ENCODE assay signal across 2 cellular contexts in genomic region chr2:223930002-223930976, GRCh38.
A peak's percentile ranks its signal among the peaks of the same experiment; 100 is the strongest.
TF ChIP-seq lines count a peak whose summit lies in the region.

No MANE protein-coding gene starts in this region.

TF ChIP-seq in K562, 482 proteins besides CTCF, POLR2A, EP300 and RAD21 (continues in another document):
- TF ChIP-seq BRCA1 (IDR thresholded peaks at IDR 0.05): no peak
- TF ChIP-seq BRCA1 (CRISPR knock-in tag; IDR thresholded peaks at IDR 0.05): no peak
- TF ChIP-seq POLR2B (IDR thresholded peaks at IDR 0.05; ENCODE audit: low read depth, partially characterized antibody): no peak
- no peak for TF ChIP-seq STAT6 (CRISPR knock-in tag; IDR thresholded peaks at IDR 0.05)
- TF ChIP-seq MXI1 (IDR thresholded peaks at IDR 0.05; ENCODE audit: low read depth, low read length): no peak
- TF ChIP-seq BRD4 (IDR thresholded peaks at IDR 0.05): no peak
- TF ChIP-seq UBTF (IDR thresholded peaks at IDR 0.05; ENCODE audit: borderline replicate concordance in 1 of 2, low read depth in 2 of 2, low read length in 2 of 2): no peak
- no peak for TF ChIP-seq BRF2 (IDR thresholded peaks at IDR 0.05; ENCODE audit: borderline replicate concordance, insufficient read depth, insufficient read length)
- TF ChIP-seq JUND (IDR thresholded peaks at IDR 0.05; ENCODE audit: borderline replicate concordance, low read depth, low read length): 0 out of 2 replicates have a peak, but pooled peaks have one; percentile 33
- TF ChIP-seq JUND (tag; IDR thresholded peaks at IDR 0.05; ENCODE audit: borderline replicate concordance, low read depth, low read length): no peak; the same call in 2 of the 3 replicates
- no peak for TF ChIP-seq E4F1 (CRISPR knock-in tag; IDR thresholded peaks at IDR 0.05; ENCODE audit: borderline replicate concordance)
- no peak for TF ChIP-seq USF2 (CRISPR knock-in tag; IDR thresholded peaks at IDR 0.05)
- TF ChIP-seq NFRKB (IDR thresholded peaks at IDR 0.05; ENCODE audit: low read depth): no peak
- TF ChIP-seq ZNF586 (CRISPR knock-in tag; conservative IDR thresholded peaks at IDR 0.05): no peak
- no peak for TF ChIP-seq MTF1 (CRISPR knock-in tag; IDR thresholded peaks at IDR 0.05; ENCODE audit: borderline replicate concordance)
- no peak for TF ChIP-seq HDAC2 (IDR thresholded peaks at IDR 0.05)
- no peak for TF ChIP-seq MTA1 (IDR thresholded peaks at IDR 0.05; ENCODE audit: borderline replicate concordance)
- TF ChIP-seq PTBP1 (IDR thresholded peaks at IDR 0.05; ENCODE audit: low read depth, low read length): no peak
- peak; percentile 82; the same call in 1 of the 2 replicates for TF ChIP-seq ATF7 (IDR thresholded peaks at IDR 0.05)
- no peak for TF ChIP-seq NR4A1 (CRISPR knock-in tag; IDR thresholded peaks at IDR 0.05)
- TF ChIP-seq NR4A1 (tag; IDR thresholded peaks at IDR 0.05): no peak
- TF ChIP-seq GATAD2B (IDR thresholded peaks at IDR 0.05; ENCODE audit: borderline replicate concordance): no peak

TF ChIP-seq in HepG2, 621 proteins besides CTCF, POLR2A, EP300 and RAD21 (continues in another document):
- TF ChIP-seq NKX3-1 (CRISPR knock-in tag; IDR thresholded peaks at IDR 0.05) (peak; percentile 34; the same call in 1 of the 2 replicates), RARG (CRISPR knock-in tag; IDR thresholded peaks at IDR 0.05; ENCODE audit: low read depth) (no peak), ZNF841 (CRISPR knock-in tag; IDR thresholded peaks at IDR 0.05; ENCODE audit: borderline replicate concordance) (no peak), ZNF143 (CRISPR knock-in tag; IDR thresholded peaks at IDR 0.05) (peak; percentile 47; the same call in 1 of the 2 replicates), CSRNP2 (CRISPR knock-in tag; conservative IDR thresholded peaks at IDR 0.05; ENCODE audit: low read depth) (no peak), TOPORS (CRISPR knock-in tag; IDR thresholded peaks at IDR 0.05) (peak; percentile 85; the same call in 1 of the 2 replicates), PHB2 (IDR thresholded peaks at IDR 0.05; ENCODE audit: partially characterized antibody) (no peak), KDM5B (CRISPR knock-in tag; IDR thresholded peaks at IDR 0.05; ENCODE audit: borderline replicate concordance) (peak; percentile 81), ZNF350 (CRISPR knock-in tag; IDR thresholded peaks at IDR 0.05; ENCODE audit: borderline replicate concordance, low read depth) (peak; percentile 97; the same call in 1 of the 2 replicates), ZIK1 (CRISPR knock-in tag; IDR thresholded peaks at IDR 0.05; ENCODE audit: borderline replicate concordance, low read depth) (peak; percentile 81; the same call in 1 of the 2 replicates), PPARG (CRISPR knock-in tag; conservative IDR thresholded peaks at IDR 0.05) (peak; percentile 71; the same call in 1 of the 2 replicates), FUBP1 (CRISPR knock-in tag; IDR thresholded peaks at IDR 0.05; ENCODE audit: borderline replicate concordance) (no peak), ZNF276 (CRISPR knock-in tag; IDR thresholded peaks at IDR 0.05; ENCODE audit: low read depth) (peak; percentile 83; the same call in 1 of the 2 replicates), ZNF660 (CRISPR knock-in tag; IDR thresholded peaks at IDR 0.05; ENCODE audit: borderline replicate concordance, low read depth) (no peak), HMGXB4 (CRISPR knock-in tag; IDR thresholded peaks at IDR 0.05; ENCODE audit: borderline replicate concordance in 1 of 2, low read depth in 1 of 2) (peak; percentile 73 to 87), AGO2 (optimal IDR thresholded peaks at IDR 0.05; ENCODE audit: low read depth, low read length) (no peak), ELF1 (CRISPR knock-in tag; IDR thresholded peaks at IDR 0.05) (no peak; the same call in 1 of the 2 replicates), MYPOP (CRISPR knock-in tag; IDR thresholded peaks at IDR 0.05) (peak; percentile 70), ATF2 (CRISPR knock-in tag; IDR thresholded peaks at IDR 0.05) (peak; percentile 94), JUNB (CRISPR knock-in tag; IDR thresholded peaks at IDR 0.05; ENCODE audit: borderline replicate concordance) (no peak), GPBP1L1 (CRISPR knock-in tag; IDR thresholded peaks at IDR 0.05) (no peak), BHLHE40 (IDR thresholded peaks at IDR 0.05; ENCODE audit: low read length) (peak; percentile 96), NR2F2 (IDR thresholded peaks at IDR 0.05; ENCODE audit: borderline replicate concordance, low read depth) (peak; percentile 30), UBTF (CRISPR knock-in tag; IDR thresholded peaks at IDR 0.05) (peak; percentile 89), HNRNPK (IDR thresholded peaks at IDR 0.05; ENCODE audit: low read depth, low read length, poor library complexity, severe bottlenecking) (no peak), TEAD2 (CRISPR knock-in tag; IDR thresholded peaks at IDR 0.05) (no peak), ZNF75D (CRISPR knock-in tag; IDR thresholded peaks at IDR 0.05; ENCODE audit: borderline replicate concordance) (no peak), RFX3 (CRISPR knock-in tag; IDR thresholded peaks at IDR 0.05) (no peak), MXD3 (CRISPR knock-in tag; IDR thresholded peaks at IDR 0.05) (no peak), CEBPG (CRISPR knock-in tag; IDR thresholded peaks at IDR 0.05) (peak; percentile 68), HHEX (CRISPR knock-in tag; IDR thresholded peaks at IDR 0.05) (peak; percentile 63; the same call in 1 of the 2 replicates), FOXP1 (IDR thresholded peaks at IDR 0.05) (no peak), FOXP1 (CRISPR knock-in tag; IDR thresholded peaks at IDR 0.05) (peak; percentile 64; the same call in 1 of the 2 replicates), NFE2L1 (CRISPR knock-in tag; IDR thresholded peaks at IDR 0.05; ENCODE audit: borderline replicate concordance) (no peak), ZNF800 (CRISPR knock-in tag; IDR thresholded peaks at IDR 0.05) (no peak)
